In the genomic region with DNA sequence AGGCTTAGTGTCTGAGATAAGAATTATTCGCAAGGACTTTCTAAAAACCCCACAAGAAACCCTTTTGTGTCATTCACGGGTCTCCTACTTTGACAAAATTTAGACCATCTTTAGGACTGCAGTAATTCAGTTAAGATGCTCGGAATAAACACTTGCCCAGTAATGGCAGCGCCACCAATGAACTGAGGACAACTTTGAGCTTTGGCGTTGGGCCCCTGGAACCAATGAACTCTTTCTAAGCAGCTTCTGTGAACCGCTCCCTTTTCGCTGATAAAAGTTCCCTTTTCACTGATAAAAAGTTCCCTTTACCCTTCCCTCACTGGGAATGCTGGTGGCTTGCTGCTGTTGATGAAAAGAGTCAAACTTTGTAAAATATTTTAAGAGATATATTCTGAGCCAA, we compare ENCODE assay signal across 13 cellular contexts. TPM values are rescaled to one million over a fixed set of nuclear protein-coding genes. Genes with fewer than 3 reads are reported as not detected.
DNase-seq lines count a peak whose midpoint lies in the region; ATAC-seq, FAIRE-seq and TF ChIP-seq lines count a peak whose summit lies in the region.
"Had no signal": no experiment of that assay in that cellular context is flagged by ENCODE, and none has a peak within 500 bp of the region (broad histone marks: within the 10 kb centered on the region; RNA-seq: fewer than 3 reads in every experiment).

No MANE protein-coding gene starts in this region.

- POLR2A ChIA-PET in activated CD4-positive, alpha-beta T cell treated with anti-CD3 and anti-CD28 coated beads, Interleukin-2, amount 10 ng/mL, durations not matched to agents 7 days and 5 days (lab: Charles Lee), result no interaction called here

- no peaks in the 10 kb centered on the region for H3K9me3 Mint-ChIP-seq in activated CD4-positive, alpha-beta T cell treated with anti-CD3 and anti-CD28 coated beads, Interleukin-2, amount 10 ng/mL, durations not matched to agents 7 days and 5 days
- no peaks in the 10 kb centered on the region for H3K9me3 Mint-ChIP-seq in activated T-helper 17 cell treated with anti-CD3 and anti-CD28 coated beads, Interleukin-2, amount 50 U/mL, for 72 hours

- no peaks in the 10 kb centered on the region for H4K20me1 ChIP-seq in keratinocyte (ENCODE audit: control insufficient read depth, extremely low read depth, insufficient read depth, low read length)

- no peak for ATAC-seq in activated T-helper 17 cell treated with anti-CD3 and anti-CD28 coated beads, Interleukin-2, amount 50 U/mL, for 72 hours (replicated peaks)
- ATAC-seq in HG03571 (IDR thresholded peaks at IDR 0.05; ENCODE audit: unreplicated experiment), result no peak
- no peak for ATAC-seq in GM19351 (IDR thresholded peaks at IDR 0.05; ENCODE audit: unreplicated experiment)

- WGBS in suprapubic skin, result 90% methylated on average over 7 of the region's 7 CpGs

- no peak overlapping the region for H2AFZ ChIP-seq in keratinocyte (ENCODE audit: control insufficient read depth, low read length)

- no peaks in the 10 kb centered on the region for H3K9me1 ChIP-seq in keratinocyte (ENCODE audit: control insufficient read depth, extremely low read depth, insufficient read depth, low read length)

- no peak for DNase-seq in activated CD4-positive, alpha-beta T cell treated with anti-CD3 and anti-CD28 coated beads, Interleukin-2, amount 10 ng/mL, durations not matched to agents 7 days and 5 days
- DNase-seq in activated CD4-positive, alpha-beta T cell treated with anti-CD3 and anti-CD28 coated beads for 1 hour, result no peak
- DNase-seq in keratinocyte (ENCODE audit: low read depth, low spot score) (no peak), suprapubic skin (ENCODE audit: low spot score in 2 of 2) (no peak), HTR-8/SVneo (ENCODE audit: insufficient read length, low spot score) (no peak)
- DNase-seq: activated CD4-positive, alpha-beta T cell treated with anti-CD3 and anti-CD28 coated beads, Interleukin-2, amount 50 U/mL, for 1 hour; KBM-7 had no signal

- dilution Hi-C loops in keratinocyte (cut with MboI; ENCODE audit: extremely low pct_ligation_motif_present, low sequenced_read_pairs), result no loop called here

- H3K36me3 ChIP-seq in keratinocyte (ENCODE audit: control insufficient read depth in 2 of 2, extremely low read depth in 1 of 2, insufficient read depth in 2 of 2, low read length in 2 of 2) (peaks cover 3 to 14% of the 10 kb centered on the region in 2 experiments), suprapubic skin (peaks cover 22% of the 10 kb centered on the region)
- H3K36me3 ChIP-seq: prostate gland had no signal

- H3K4me2 ChIP-seq in keratinocyte (ENCODE audit: control insufficient read depth, extremely low read depth, insufficient read depth, low read depth, low read length), result peak overlapping the region; percentile 85

- no peak for TF ChIP-seq EP300 in suprapubic skin (IDR thresholded peaks at IDR 0.05)

- H3K4me1 ChIP-seq in keratinocyte (ENCODE audit: control insufficient read depth, extremely low read depth, insufficient read depth, low read length) (peaks cover 12% of the 10 kb centered on the region), suprapubic skin (peaks cover 23% of the 10 kb centered on the region)

- peaks cover 17% of the 10 kb centered on the region for H3K79me2 ChIP-seq in keratinocyte (ENCODE audit: control insufficient read depth, insufficient read depth, low read length)

- no peak for TF ChIP-seq CTCF in keratinocyte (optimal IDR thresholded peaks at IDR 0.05 in 1 of 3, IDR thresholded peaks at IDR 0.05 in 1 of 3, conservative IDR thresholded peaks at IDR 0.05 in 1 of 3; ENCODE audit: extremely low read depth in 1 of 3, insufficient read depth in 2 of 3, low read length in 3 of 3)
- TF ChIP-seq CTCF in suprapubic skin (IDR thresholded peaks at IDR 0.05), result no peak

- H3K9me3 ChIP-seq in keratinocyte (ENCODE audit: control insufficient read depth, low read depth, low read length), result no peaks in the 10 kb centered on the region
- no peaks in the 10 kb centered on the region for H3K9me3 ChIP-seq in suprapubic skin
- H3K9me3 ChIP-seq: prostate gland had no signal

- no peak overlapping the region for H3K9ac ChIP-seq in keratinocyte (ENCODE audit: control insufficient read depth, extremely low read depth, insufficient read depth, low read length)

- H3K4me3 Mint-ChIP-seq in activated CD4-positive, alpha-beta T cell treated with anti-CD3 and anti-CD28 coated beads, Interleukin-2, amount 10 ng/mL, durations not matched to agents 7 days and 5 days, result no peak overlapping the region
- peak overlapping the region; percentile 90 for H3K4me3 Mint-ChIP-seq in activated T-helper 17 cell treated with anti-CD3 and anti-CD28 coated beads, Interleukin-2, amount 50 U/mL, for 72 hours

- H3K27ac ChIP-seq in keratinocyte (ENCODE audit: control insufficient read depth, insufficient read depth, low read length) (no peak overlapping the region), suprapubic skin (no peak overlapping the region)

- TF ChIP-seq POLR2A in suprapubic skin (IDR thresholded peaks at IDR 0.05), result no peak

- H3K4me3 ChIP-seq in keratinocyte (ENCODE audit: control insufficient read depth in 2 of 3, extremely low read depth in 1 of 3, insufficient read depth in 2 of 3, low read depth in 1 of 3, low read length in 3 of 3), result no peak overlapping the region
- H3K4me3 ChIP-seq in suprapubic skin, result peak overlapping the region; percentile 97

- peak overlapping the region; percentile 96 for H3K27ac Mint-ChIP-seq in activated CD4-positive, alpha-beta T cell treated with anti-CD3 and anti-CD28 coated beads, Interleukin-2, amount 10 ng/mL, durations not matched to agents 7 days and 5 days
- H3K27ac Mint-ChIP-seq in activated T-helper 17 cell treated with anti-CD3 and anti-CD28 coated beads, Interleukin-2, amount 50 U/mL, for 72 hours, result no peak overlapping the region

- H3K4me1 Mint-ChIP-seq in activated CD4-positive, alpha-beta T cell treated with anti-CD3 and anti-CD28 coated beads, Interleukin-2, amount 10 ng/mL, durations not matched to agents 7 days and 5 days, result peaks cover 24% of the 10 kb centered on the region
- H3K4me1 Mint-ChIP-seq in activated T-helper 17 cell treated with anti-CD3 and anti-CD28 coated beads, Interleukin-2, amount 50 U/mL, for 72 hours, result peaks cover 5% of the 10 kb centered on the region

- H3K27me3 ChIP-seq in keratinocyte (ENCODE audit: control insufficient read depth, extremely low read depth, insufficient read depth, low read length) (no peaks in the 10 kb centered on the region), suprapubic skin (no peaks in the 10 kb centered on the region)

- H3K27me3 Mint-ChIP-seq in activated CD4-positive, alpha-beta T cell treated with anti-CD3 and anti-CD28 coated beads, Interleukin-2, amount 10 ng/mL, durations not matched to agents 7 days and 5 days, result no peaks in the 10 kb centered on the region
- no peaks in the 10 kb centered on the region for H3K27me3 Mint-ChIP-seq in activated T-helper 17 cell treated with anti-CD3 and anti-CD28 coated beads, Interleukin-2, amount 50 U/mL, for 72 hours

- CTCF ChIA-PET in activated CD4-positive, alpha-beta T cell treated with anti-CD3 and anti-CD28 coated beads, Interleukin-2, amount 10 ng/mL, durations not matched to agents 7 days and 5 days (lab: Charles Lee), result interaction anchor here (1.1 to 1.5 kb wide), 6 partner anchors 8 to 56 kb away, joined by 3 to 7 read pairs (median 3); partner anchors contain the start of gene ARF1

- FAIRE-seq in keratinocyte (lab: Jason Lieb, UNC), result no peak
- no peak for FAIRE-seq in HTR-8/SVneo (lab: Jason Lieb, UNC)
- FAIRE-seq: A204.1, islet of Langerhans had no signal

- H3K36me3 Mint-ChIP-seq in activated CD4-positive, alpha-beta T cell treated with anti-CD3 and anti-CD28 coated beads, Interleukin-2, amount 10 ng/mL, durations not matched to agents 7 days and 5 days (ENCODE audit: low read depth), result peaks cover 3% of the 10 kb centered on the region
- peaks cover 18% of the 10 kb centered on the region for H3K36me3 Mint-ChIP-seq in activated T-helper 17 cell treated with anti-CD3 and anti-CD28 coated beads, Interleukin-2, amount 50 U/mL, for 72 hours (ENCODE audit: low read depth)

RNA-seq across cellular contexts. Expression of gene MRPL55, which starts 1.4 kb away (rescaled TPM):
- total RNA-seq in activated CD4-positive, alpha-beta T cell treated with anti-CD3 and anti-CD28 coated beads, Interleukin-2, amount 10 ng/mL, durations not matched to agents 7 days and 5 days, result 10 to 100 TPM; 38.6 to 44.1 TPM
- total RNA-seq in activated T-helper 17 cell treated with anti-CD3 and anti-CD28 coated beads, Interleukin-2, amount 50 U/mL, for 72 hours, result 10 to 100 TPM; 42.3 to 48.6 TPM
- polyA plus RNA-seq in keratinocyte, result 28.4 to 53.7 TPM (median 49.3 TPM) in 3 replicates
- 23.9 TPM for polyA plus RNA-seq in keratinocyte (2011; ENCODE audit: low read depth)
- polyA plus RNA-seq in keratinocyte (2011; cell fraction: cytosol; rRNA removed), result 22.0 and 52.1 TPM in 2 replicates
- polyA plus RNA-seq in keratinocyte (2011; cell fraction: nucleus; rRNA removed), result 47.4 and 62.3 TPM in 2 replicates
- 34.4 and 51.8 TPM in 2 replicates for polyA plus RNA-seq in keratinocyte (2012; ENCODE audit: low replicate concordance)
- polyA minus RNA-seq in keratinocyte, result 19.2 to 36.3 TPM (median 26.1 TPM) in 3 replicates
- 48.9 TPM for polyA minus RNA-seq in keratinocyte (2011; cell fraction: cytosol; rRNA and poly(A)+ RNA removed)
- polyA minus RNA-seq in keratinocyte (2011; cell fraction: nucleus; rRNA and poly(A)+ RNA removed), result 9.9 and 18.3 TPM in 2 replicates
- total RNA-seq in suprapubic skin, result 100 to 1,000 TPM in 3 of 4 donors, 10 to 100 TPM in 1; 99.3 to 161 (median 119) TPM

RNA-seq across cellular contexts. Expression of gene C1orf35, which starts 7.4 kb away (rescaled TPM):
- 10 to 100 TPM; 14.4 to 24.4 TPM for total RNA-seq in activated CD4-positive, alpha-beta T cell treated with anti-CD3 and anti-CD28 coated beads, Interleukin-2, amount 10 ng/mL, durations not matched to agents 7 days and 5 days
- total RNA-seq in activated T-helper 17 cell treated with anti-CD3 and anti-CD28 coated beads, Interleukin-2, amount 50 U/mL, for 72 hours, result 10 to 100 TPM; 18.3 TPM
- 8.2 to 11.9 TPM (median 10.0 TPM) in 3 replicates for polyA plus RNA-seq in keratinocyte
- polyA plus RNA-seq in keratinocyte (2011; ENCODE audit: low read depth), result 8.0 TPM
- polyA plus RNA-seq in keratinocyte (2011; cell fraction: cytosol; rRNA removed), result 4.4 and 10.2 TPM in 2 replicates
- 21.2 and 27.6 TPM in 2 replicates for polyA plus RNA-seq in keratinocyte (2011; cell fraction: nucleus; rRNA removed)
- polyA plus RNA-seq in keratinocyte (2012; ENCODE audit: low replicate concordance), result 12.5 and 16.4 TPM in 2 replicates
- 0.99 to 7.7 TPM (median 1.2 TPM) in 3 replicates for polyA minus RNA-seq in keratinocyte
- 7.7 TPM for polyA minus RNA-seq in keratinocyte (2011; cell fraction: cytosol; rRNA and poly(A)+ RNA removed)
- 2.4 and 2.8 TPM in 2 replicates for polyA minus RNA-seq in keratinocyte (2011; cell fraction: nucleus; rRNA and poly(A)+ RNA removed)
- 10 to 100 TPM; 10.6 to 32.3 (median 17.1) TPM for total RNA-seq in suprapubic skin

RNA-seq across cellular contexts. Expression of gene ARF1, which starts 28.0 kb away (rescaled TPM):
- 100 to 1,000 TPM; 267 to 285 TPM for total RNA-seq in activated CD4-positive, alpha-beta T cell treated with anti-CD3 and anti-CD28 coated beads, Interleukin-2, amount 10 ng/mL, durations not matched to agents 7 days and 5 days
- total RNA-seq in activated T-helper 17 cell treated with anti-CD3 and anti-CD28 coated beads, Interleukin-2, amount 50 U/mL, for 72 hours, result 100 to 1,000 TPM; 288 to 364 TPM
- 295 to 451 TPM (median 325 TPM) in 3 replicates for polyA plus RNA-seq in keratinocyte
- polyA plus RNA-seq in keratinocyte (2011; ENCODE audit: low read depth), result 343 TPM
- polyA plus RNA-seq in keratinocyte (2011; cell fraction: cytosol; rRNA removed), result 346 and 552 TPM in 2 replicates
- polyA plus RNA-seq in keratinocyte (2011; cell fraction: nucleus; rRNA removed), result 224 and 326 TPM in 2 replicates
- polyA plus RNA-seq in keratinocyte (2012; ENCODE audit: low replicate concordance), result 371 and 391 TPM in 2 replicates
- 457 to 846 TPM (median 598 TPM) in 3 replicates for polyA minus RNA-seq in keratinocyte
- polyA minus RNA-seq in keratinocyte (2011; cell fraction: cytosol; rRNA and poly(A)+ RNA removed), result 776 TPM
- 151 and 170 TPM in 2 replicates for polyA minus RNA-seq in keratinocyte (2011; cell fraction: nucleus; rRNA and poly(A)+ RNA removed)
- 100 to 1,000 TPM; 284 to 385 (median 362) TPM for total RNA-seq in suprapubic skin

RNA-seq across cellular contexts. Expression of gene GUK1, which starts 29.5 kb away (rescaled TPM):
- 100 to 1,000 TPM; 207 to 260 TPM for total RNA-seq in activated CD4-positive, alpha-beta T cell treated with anti-CD3 and anti-CD28 coated beads, Interleukin-2, amount 10 ng/mL, durations not matched to agents 7 days and 5 days
- 100 to 1,000 TPM; 284 to 285 TPM for total RNA-seq in activated T-helper 17 cell treated with anti-CD3 and anti-CD28 coated beads, Interleukin-2, amount 50 U/mL, for 72 hours
- 412 to 877 TPM (median 450 TPM) in 3 replicates for polyA plus RNA-seq in keratinocyte
- 259 TPM for polyA plus RNA-seq in keratinocyte (2011; ENCODE audit: low read depth)
- 279 and 743 TPM in 2 replicates for polyA plus RNA-seq in keratinocyte (2011; cell fraction: cytosol; rRNA removed)
- 254 and 303 TPM in 2 replicates for polyA plus RNA-seq in keratinocyte (2011; cell fraction: nucleus; rRNA removed)
- polyA plus RNA-seq in keratinocyte (2012; ENCODE audit: low replicate concordance), result 421 and 447 TPM in 2 replicates
- 198 to 329 TPM (median 216 TPM) in 3 replicates for polyA minus RNA-seq in keratinocyte
- polyA minus RNA-seq in keratinocyte (2011; cell fraction: cytosol; rRNA and poly(A)+ RNA removed), result 557 TPM
- polyA minus RNA-seq in keratinocyte (2011; cell fraction: nucleus; rRNA and poly(A)+ RNA removed), result 106 and 141 TPM in 2 replicates
- total RNA-seq in suprapubic skin, result 100 to 1,000 TPM; 384 to 510 (median 421) TPM

RNA-seq across cellular contexts. Expression of gene GJC2, which starts 39.2 kb away (rescaled TPM):
- under 1 TPM; 0.40 to 0.62 TPM for total RNA-seq in activated CD4-positive, alpha-beta T cell treated with anti-CD3 and anti-CD28 coated beads, Interleukin-2, amount 10 ng/mL, durations not matched to agents 7 days and 5 days
- total RNA-seq in activated T-helper 17 cell treated with anti-CD3 and anti-CD28 coated beads, Interleukin-2, amount 50 U/mL, for 72 hours, result under 1 TPM; 0.43 to 0.61 TPM
- polyA plus RNA-seq in keratinocyte, result 0.37 to 0.63 TPM (median 0.58 TPM) in 3 replicates
- 0.39 TPM for polyA plus RNA-seq in keratinocyte (2011; ENCODE audit: low read depth)
- 0.17 and 0.52 TPM in 2 replicates for polyA plus RNA-seq in keratinocyte (2011; cell fraction: cytosol; rRNA removed)
- polyA plus RNA-seq in keratinocyte (2011; cell fraction: nucleus; rRNA removed), result 0.56 and 0.79 TPM in 2 replicates
- polyA plus RNA-seq in keratinocyte (2012; ENCODE audit: low replicate concordance), result 0.73 and 0.81 TPM in 2 replicates
- 0.33 to 0.52 TPM (median 0.51 TPM) in 3 replicates for polyA minus RNA-seq in keratinocyte
- 2.9 TPM for polyA minus RNA-seq in keratinocyte (2011; cell fraction: cytosol; rRNA and poly(A)+ RNA removed)
- 0.31 and 1.1 TPM in 2 replicates for polyA minus RNA-seq in keratinocyte (2011; cell fraction: nucleus; rRNA and poly(A)+ RNA removed)
- 1 to 10 TPM; 2.5 to 3.6 (median 3.0) TPM for total RNA-seq in suprapubic skin
